ENCODE assay signal across 8 cellular contexts in the genomic region with DNA sequence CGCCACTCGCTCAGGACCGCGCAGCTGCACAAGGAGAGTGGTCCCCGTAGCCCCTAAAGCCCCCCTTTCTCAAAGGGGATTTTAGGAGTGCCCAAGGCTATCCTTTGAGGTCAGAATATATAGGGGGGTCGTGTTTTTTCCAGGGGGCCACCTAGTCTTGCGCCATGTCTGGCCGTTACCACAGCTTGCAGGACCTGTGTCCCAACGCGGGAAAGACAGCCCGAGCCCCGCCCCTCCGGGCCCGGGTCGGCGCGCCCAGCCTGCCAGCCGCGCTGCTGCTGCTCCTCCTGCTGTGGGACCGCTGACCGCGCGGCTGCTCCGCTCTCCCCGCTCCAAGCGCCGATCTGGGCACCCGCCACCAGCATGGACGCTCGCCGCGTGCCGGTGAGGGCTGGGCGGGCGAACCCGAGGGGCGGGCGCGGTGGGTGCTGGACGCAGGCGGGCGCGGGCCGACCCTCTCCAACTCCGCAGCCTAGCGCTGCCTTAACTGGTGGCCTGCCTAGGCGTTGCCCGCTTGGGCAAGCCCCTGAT. TPM values are rescaled to one million over a fixed set of nuclear protein-coding genes. Genes with fewer than 3 reads are reported as not detected.
DNase-seq lines count a peak whose midpoint lies in the region; ATAC-seq and TF ChIP-seq lines count a peak whose summit lies in the region.

A gene (plus strand): TSS at position 272 of the 531 bp plus-strand sequence. CDS start 92 bp downstream, at position 364.

- no peaks in the 10 kb centered on the region for H3K4me1 ChIP-seq in prostate gland (replicated peaks)

- DNase-seq in EL (peak; percentile 78), Right ventricle myocardium superior (peak; percentile 72), prostate gland (ENCODE audit: low spot score) (peak; percentile 65), T-helper 9 cell (no peak)
- DNase-seq in activated naive CD4-positive, alpha-beta T cell treated with anti-CD3 and anti-CD28 coated beads for 36 hours: peak; percentile 77

- peaks cover 29% of the 10 kb centered on the region for H3K36me3 Mint-ChIP-seq in activated naive CD4-positive, alpha-beta T cell treated with anti-CD3 and anti-CD28 coated beads for 36 hours (ENCODE audit: low read depth)

- H3K27me3 ChIP-seq in prostate gland (replicated peaks; ENCODE audit: insufficient read depth): peaks cover 4% of the 10 kb centered on the region

- intact Hi-C loops in activated naive CD4-positive, alpha-beta T cell treated with anti-CD3 and anti-CD28 coated beads for 36 hours (cut with micrococcal nuclease): loop anchor here (1.0 to 10.0 kb wide), 8 partner anchors 16 to 973 kb away; a partner anchor contains a TSS
- intact Hi-C loops in Right ventricle myocardium superior (cut with DNase I): no loop called here
- intact Hi-C loops in prostate gland (cut with DNase I): loop anchor here (5.0 to 10.0 kb wide), 4 partner anchors 70 to 380 kb away; no protein-coding TSS in a partner anchor

- WGBS in prostate gland: 2% methylated on average over 20 of the region's 48 CpGs

- ATAC-seq in GM21786 (IDR thresholded peaks at IDR 0.05; ENCODE audit: unreplicated experiment): peak; percentile 37
- ATAC-seq in Right ventricle myocardium superior (ENCODE audit: poor library complexity): peak; percentile 95

- peak within 1 kb of the TSS; percentile 85 for H3K27ac Mint-ChIP-seq in activated naive CD4-positive, alpha-beta T cell treated with anti-CD3 and anti-CD28 coated beads for 36 hours

- H3K4me3 ChIP-seq in prostate gland: peak within 1 kb of the TSS; percentile 43 to 47

- peak in 2 of 4 experiments; percentile 33 to 34 for TF ChIP-seq CTCF in prostate gland (IDR thresholded peaks at IDR 0.05)

- H3K9me3 ChIP-seq in KOPT-K1 (ENCODE audit: insufficient read depth, low read length, poor library complexity, severe bottlenecking): no peaks in the 10 kb centered on the region
- no peaks in the 10 kb centered on the region for H3K9me3 ChIP-seq in prostate gland

- H3K4me1 Mint-ChIP-seq in activated naive CD4-positive, alpha-beta T cell treated with anti-CD3 and anti-CD28 coated beads for 36 hours (ENCODE audit: low read depth): peaks cover 14% of the 10 kb centered on the region

- H3K27ac ChIP-seq in KOPT-K1 (ENCODE audit: low read depth, low read length, poor library complexity, severe bottlenecking) (peak within 1 kb of the TSS; percentile 96), prostate gland (peak within 1 kb of the TSS; percentile 27 to 56)

- peaks cover 51% of the 10 kb centered on the region for H3K27me3 Mint-ChIP-seq in activated naive CD4-positive, alpha-beta T cell treated with anti-CD3 and anti-CD28 coated beads for 36 hours (ENCODE audit: low read depth)

- H3K4me3 Mint-ChIP-seq in activated naive CD4-positive, alpha-beta T cell treated with anti-CD3 and anti-CD28 coated beads for 36 hours: peak within 1 kb of the TSS; percentile 83

- peaks cover 41% of the 10 kb centered on the region for H3K36me3 ChIP-seq in KOPT-K1 (ENCODE audit: insufficient read depth, low read length)
- H3K36me3 ChIP-seq in prostate gland: no peaks in the 10 kb centered on the region

- CTCF ChIA-PET in activated naive CD4-positive, alpha-beta T cell treated with anti-CD3 and anti-CD28 coated beads for 36 hours (lab: Charles Lee): interaction anchor here (0.6 kb wide), 2 partner anchors 328 to 1372 kb away, joined by 3 to 7 read pairs; no protein-coding TSS in a partner anchor

- TF ChIP-seq POLR2A in Raji (IDR thresholded peaks at IDR 0.05; ENCODE audit: insufficient read depth, low read depth, low read length): peak; percentile 76
- no peak for TF ChIP-seq POLR2A in prostate gland (IDR thresholded peaks at IDR 0.05)

- no peaks in the 10 kb centered on the region for H3K9me3 Mint-ChIP-seq in activated naive CD4-positive, alpha-beta T cell treated with anti-CD3 and anti-CD28 coated beads for 36 hours

RNA-seq across cellular contexts. Expression of the gene that starts here (rescaled TPM):
- total RNA-seq in activated naive CD4-positive, alpha-beta T cell treated with anti-CD3 and anti-CD28 coated beads for 36 hours: 10 to 100 TPM; 74.0 to 74.7 TPM
- total RNA-seq in Right ventricle myocardium superior (1.3 TPM), prostate gland (10 to 100 TPM in 1 of 2 donors, 1 to 10 TPM in 1; 9.5 to 13.7 TPM)

Comparison
In these comparisons a context has a peak if more than half of its experiments do, and no peak if none do; other contexts are left out.
1. RNA of the gene that starts here (total RNA-seq): 74.0 to 74.7 TPM in activated naive CD4-positive, alpha-beta T cell treated with anti-CD3 and anti-CD28 coated beads for 36 hours; 9.5 to 13.7 TPM in prostate gland and 1.3 TPM in Right ventricle myocardium superior (single experiment); every median in the first group is over 4 times any median in the second.